Comparison of ENCODE assay signal across 1 cellular context in genomic region chr1:174953657-174954435, GRCh38.
TF ChIP-seq lines count a peak whose summit lies in the region.

No MANE protein-coding gene starts in this region.

TF ChIP-seq in GM12878, 131 proteins besides CTCF, POLR2A, EP300 and RAD21 (continued from another document and continues in another):
- TF ChIP-seq, protein P1, sequence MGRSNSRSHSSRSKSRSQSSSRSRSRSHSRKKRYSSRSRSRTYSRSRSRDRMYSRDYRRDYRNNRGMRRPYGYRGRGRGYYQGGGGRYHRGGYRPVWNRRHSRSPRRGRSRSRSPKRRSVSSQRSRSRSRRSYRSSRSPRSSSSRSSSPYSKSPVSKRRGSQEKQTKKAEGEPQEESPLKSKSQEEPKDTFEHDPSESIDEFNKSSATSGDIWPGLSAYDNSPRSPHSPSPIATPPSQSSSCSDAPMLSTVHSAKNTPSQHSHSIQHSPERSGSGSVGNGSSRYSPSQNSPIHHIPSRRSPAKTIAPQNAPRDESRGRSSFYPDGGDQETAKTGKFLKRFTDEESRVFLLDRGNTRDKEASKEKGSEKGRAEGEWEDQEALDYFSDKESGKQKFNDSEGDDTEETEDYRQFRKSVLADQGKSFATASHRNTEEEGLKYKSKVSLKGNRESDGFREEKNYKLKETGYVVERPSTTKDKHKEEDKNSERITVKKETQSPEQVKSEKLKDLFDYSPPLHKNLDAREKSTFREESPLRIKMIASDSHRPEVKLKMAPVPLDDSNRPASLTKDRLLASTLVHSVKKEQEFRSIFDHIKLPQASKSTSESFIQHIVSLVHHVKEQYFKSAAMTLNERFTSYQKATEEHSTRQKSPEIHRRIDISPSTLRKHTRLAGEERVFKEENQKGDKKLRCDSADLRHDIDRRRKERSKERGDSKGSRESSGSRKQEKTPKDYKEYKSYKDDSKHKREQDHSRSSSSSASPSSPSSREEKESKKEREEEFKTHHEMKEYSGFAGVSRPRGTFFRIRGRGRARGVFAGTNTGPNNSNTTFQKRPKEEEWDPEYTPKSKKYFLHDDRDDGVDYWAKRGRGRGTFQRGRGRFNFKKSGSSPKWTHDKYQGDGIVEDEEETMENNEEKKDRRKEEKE (IDR thresholded peaks at IDR 0.05), result no peak
- TF ChIP-seq LARP7 (IDR thresholded peaks at IDR 0.05) (no peak), NR2C1 (IDR thresholded peaks at IDR 0.05) (no peak), POLR2AphosphoS5 (IDR thresholded peaks at IDR 0.05; ENCODE audit: low read length) (no peak), RBBP5 (conservative IDR thresholded peaks at IDR 0.05) (no peak), BHLHE40 (IDR thresholded peaks at IDR 0.05; ENCODE audit: borderline replicate concordance in 1 of 2, low read depth in 2 of 2, low read length in 1 of 2) (peak in 1 of 2 experiments; percentile 66; a peak in 1 of 4 replicates), YY1 (IDR thresholded peaks at IDR 0.05; ENCODE audit: low read depth, low read length) (no peak), CHD4 (IDR thresholded peaks at IDR 0.05) (no peak), ZNF384 (IDR thresholded peaks at IDR 0.05; ENCODE audit: borderline replicate concordance, low read depth, low read length) (no peak), FOS (IDR thresholded peaks at IDR 0.05; ENCODE audit: borderline replicate concordance, extremely low read depth, insufficient read length) (no peak), MTA3 (IDR thresholded peaks at IDR 0.05; ENCODE audit: borderline replicate concordance, low read length) (no peak), STAT1 (conservative IDR thresholded peaks at IDR 0.05) (no peak), ASH2L (IDR thresholded peaks at IDR 0.05; ENCODE audit: borderline replicate concordance, low read depth) (no peak), IKZF1 (conservative IDR thresholded peaks at IDR 0.05) (peak; percentile 94), EGR1 (IDR thresholded peaks at IDR 0.05; ENCODE audit: borderline replicate concordance in 1 of 2, low read depth in 2 of 2, low read length in 2 of 2) (no peak), MEF2B (IDR thresholded peaks at IDR 0.05; ENCODE audit: partially characterized antibody, poor library complexity, severe bottlenecking) (peak; percentile 96), RAD51 (IDR thresholded peaks at IDR 0.05) (no peak), RB1 (IDR thresholded peaks at IDR 0.05; ENCODE audit: borderline replicate concordance) (no peak), HCFC1 (IDR thresholded peaks at IDR 0.05; ENCODE audit: low read length) (no peak), ETV6 (conservative IDR thresholded peaks at IDR 0.05 in 1 of 2, IDR thresholded peaks at IDR 0.05 in 1 of 2; ENCODE audit: borderline replicate concordance in 1 of 2, low read depth in 1 of 2) (no peak), ZNF687 (IDR thresholded peaks at IDR 0.05) (no peak), NR2F1 (conservative IDR thresholded peaks at IDR 0.05) (peak; percentile 98), CHD1 (IDR thresholded peaks at IDR 0.05; ENCODE audit: low read depth, low read length) (no peak), MXI1 (IDR thresholded peaks at IDR 0.05; ENCODE audit: low read depth, low read length) (no peak), TCF12 (IDR thresholded peaks at IDR 0.05; ENCODE audit: low read depth, low read length) (peak; percentile 77), FOXK2 (IDR thresholded peaks at IDR 0.05) (no peak), POU2F2 (IDR thresholded peaks at IDR 0.05; ENCODE audit: borderline replicate concordance, low read depth, low read length) (no peak), NFYA (IDR thresholded peaks at IDR 0.05; ENCODE audit: borderline replicate concordance, low read depth, low read length) (no peak), ELK1 (IDR thresholded peaks at IDR 0.05; ENCODE audit: low read depth, low read length) (no peak), BACH1 (IDR thresholded peaks at IDR 0.05; ENCODE audit: borderline replicate concordance) (no peak), HDAC6 (IDR thresholded peaks at IDR 0.05; ENCODE audit: unreplicated experiment) (no peak), SMARCA5 (IDR thresholded peaks at IDR 0.05) (no peak)
- TF ChIP-seq, protein P2, sequence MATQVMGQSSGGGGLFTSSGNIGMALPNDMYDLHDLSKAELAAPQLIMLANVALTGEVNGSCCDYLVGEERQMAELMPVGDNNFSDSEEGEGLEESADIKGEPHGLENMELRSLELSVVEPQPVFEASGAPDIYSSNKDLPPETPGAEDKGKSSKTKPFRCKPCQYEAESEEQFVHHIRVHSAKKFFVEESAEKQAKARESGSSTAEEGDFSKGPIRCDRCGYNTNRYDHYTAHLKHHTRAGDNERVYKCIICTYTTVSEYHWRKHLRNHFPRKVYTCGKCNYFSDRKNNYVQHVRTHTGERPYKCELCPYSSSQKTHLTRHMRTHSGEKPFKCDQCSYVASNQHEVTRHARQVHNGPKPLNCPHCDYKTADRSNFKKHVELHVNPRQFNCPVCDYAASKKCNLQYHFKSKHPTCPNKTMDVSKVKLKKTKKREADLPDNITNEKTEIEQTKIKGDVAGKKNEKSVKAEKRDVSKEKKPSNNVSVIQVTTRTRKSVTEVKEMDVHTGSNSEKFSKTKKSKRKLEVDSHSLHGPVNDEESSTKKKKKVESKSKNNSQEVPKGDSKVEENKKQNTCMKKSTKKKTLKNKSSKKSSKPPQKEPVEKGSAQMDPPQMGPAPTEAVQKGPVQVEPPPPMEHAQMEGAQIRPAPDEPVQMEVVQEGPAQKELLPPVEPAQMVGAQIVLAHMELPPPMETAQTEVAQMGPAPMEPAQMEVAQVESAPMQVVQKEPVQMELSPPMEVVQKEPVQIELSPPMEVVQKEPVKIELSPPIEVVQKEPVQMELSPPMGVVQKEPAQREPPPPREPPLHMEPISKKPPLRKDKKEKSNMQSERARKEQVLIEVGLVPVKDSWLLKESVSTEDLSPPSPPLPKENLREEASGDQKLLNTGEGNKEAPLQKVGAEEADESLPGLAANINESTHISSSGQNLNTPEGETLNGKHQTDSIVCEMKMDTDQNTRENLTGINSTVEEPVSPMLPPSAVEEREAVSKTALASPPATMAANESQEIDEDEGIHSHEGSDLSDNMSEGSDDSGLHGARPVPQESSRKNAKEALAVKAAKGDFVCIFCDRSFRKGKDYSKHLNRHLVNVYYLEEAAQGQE (IDR thresholded peaks at IDR 0.05; ENCODE audit: low read depth, low read length), result no peak
- TF ChIP-seq, protein P3, sequence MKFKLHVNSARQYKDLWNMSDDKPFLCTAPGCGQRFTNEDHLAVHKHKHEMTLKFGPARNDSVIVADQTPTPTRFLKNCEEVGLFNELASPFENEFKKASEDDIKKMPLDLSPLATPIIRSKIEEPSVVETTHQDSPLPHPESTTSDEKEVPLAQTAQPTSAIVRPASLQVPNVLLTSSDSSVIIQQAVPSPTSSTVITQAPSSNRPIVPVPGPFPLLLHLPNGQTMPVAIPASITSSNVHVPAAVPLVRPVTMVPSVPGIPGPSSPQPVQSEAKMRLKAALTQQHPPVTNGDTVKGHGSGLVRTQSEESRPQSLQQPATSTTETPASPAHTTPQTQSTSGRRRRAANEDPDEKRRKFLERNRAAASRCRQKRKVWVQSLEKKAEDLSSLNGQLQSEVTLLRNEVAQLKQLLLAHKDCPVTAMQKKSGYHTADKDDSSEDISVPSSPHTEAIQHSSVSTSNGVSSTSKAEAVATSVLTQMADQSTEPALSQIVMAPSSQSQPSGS (IDR thresholded peaks at IDR 0.05; ENCODE audit: low read length), result no peak; the same call in 1 of the 2 replicates
- TF ChIP-seq, protein P4, sequence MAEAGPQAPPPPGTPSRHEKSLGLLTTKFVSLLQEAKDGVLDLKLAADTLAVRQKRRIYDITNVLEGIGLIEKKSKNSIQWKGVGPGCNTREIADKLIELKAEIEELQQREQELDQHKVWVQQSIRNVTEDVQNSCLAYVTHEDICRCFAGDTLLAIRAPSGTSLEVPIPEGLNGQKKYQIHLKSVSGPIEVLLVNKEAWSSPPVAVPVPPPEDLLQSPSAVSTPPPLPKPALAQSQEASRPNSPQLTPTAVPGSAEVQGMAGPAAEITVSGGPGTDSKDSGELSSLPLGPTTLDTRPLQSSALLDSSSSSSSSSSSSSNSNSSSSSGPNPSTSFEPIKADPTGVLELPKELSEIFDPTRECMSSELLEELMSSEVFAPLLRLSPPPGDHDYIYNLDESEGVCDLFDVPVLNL (IDR thresholded peaks at IDR 0.05; ENCODE audit: low read depth, low read length), result no peak
- TF ChIP-seq, protein P5, sequence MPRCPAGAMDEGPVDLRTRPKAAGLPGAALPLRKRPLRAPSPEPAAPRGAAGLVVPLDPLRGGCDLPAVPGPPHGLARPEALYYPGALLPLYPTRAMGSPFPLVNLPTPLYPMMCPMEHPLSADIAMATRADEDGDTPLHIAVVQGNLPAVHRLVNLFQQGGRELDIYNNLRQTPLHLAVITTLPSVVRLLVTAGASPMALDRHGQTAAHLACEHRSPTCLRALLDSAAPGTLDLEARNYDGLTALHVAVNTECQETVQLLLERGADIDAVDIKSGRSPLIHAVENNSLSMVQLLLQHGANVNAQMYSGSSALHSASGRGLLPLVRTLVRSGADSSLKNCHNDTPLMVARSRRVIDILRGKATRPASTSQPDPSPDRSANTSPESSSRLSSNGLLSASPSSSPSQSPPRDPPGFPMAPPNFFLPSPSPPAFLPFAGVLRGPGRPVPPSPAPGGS (IDR thresholded peaks at IDR 0.05; ENCODE audit: borderline replicate concordance, insufficient read depth, low read depth, low read length, poor library complexity, severe bottlenecking), result peak; percentile 23
- TF ChIP-seq, protein P6, sequence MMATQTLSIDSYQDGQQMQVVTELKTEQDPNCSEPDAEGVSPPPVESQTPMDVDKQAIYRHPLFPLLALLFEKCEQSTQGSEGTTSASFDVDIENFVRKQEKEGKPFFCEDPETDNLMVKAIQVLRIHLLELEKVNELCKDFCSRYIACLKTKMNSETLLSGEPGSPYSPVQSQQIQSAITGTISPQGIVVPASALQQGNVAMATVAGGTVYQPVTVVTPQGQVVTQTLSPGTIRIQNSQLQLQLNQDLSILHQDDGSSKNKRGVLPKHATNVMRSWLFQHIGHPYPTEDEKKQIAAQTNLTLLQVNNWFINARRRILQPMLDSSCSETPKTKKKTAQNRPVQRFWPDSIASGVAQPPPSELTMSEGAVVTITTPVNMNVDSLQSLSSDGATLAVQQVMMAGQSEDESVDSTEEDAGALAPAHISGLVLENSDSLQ (IDR thresholded peaks at IDR 0.05), result peak; percentile 66
- TF ChIP-seq, protein P7, sequence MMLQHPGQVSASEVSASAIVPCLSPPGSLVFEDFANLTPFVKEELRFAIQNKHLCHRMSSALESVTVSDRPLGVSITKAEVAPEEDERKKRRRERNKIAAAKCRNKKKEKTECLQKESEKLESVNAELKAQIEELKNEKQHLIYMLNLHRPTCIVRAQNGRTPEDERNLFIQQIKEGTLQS (IDR thresholded peaks at IDR 0.05; ENCODE audit: borderline replicate concordance, extremely low read depth, low read depth, low read length), result no peak
- TF ChIP-seq, protein P8, sequence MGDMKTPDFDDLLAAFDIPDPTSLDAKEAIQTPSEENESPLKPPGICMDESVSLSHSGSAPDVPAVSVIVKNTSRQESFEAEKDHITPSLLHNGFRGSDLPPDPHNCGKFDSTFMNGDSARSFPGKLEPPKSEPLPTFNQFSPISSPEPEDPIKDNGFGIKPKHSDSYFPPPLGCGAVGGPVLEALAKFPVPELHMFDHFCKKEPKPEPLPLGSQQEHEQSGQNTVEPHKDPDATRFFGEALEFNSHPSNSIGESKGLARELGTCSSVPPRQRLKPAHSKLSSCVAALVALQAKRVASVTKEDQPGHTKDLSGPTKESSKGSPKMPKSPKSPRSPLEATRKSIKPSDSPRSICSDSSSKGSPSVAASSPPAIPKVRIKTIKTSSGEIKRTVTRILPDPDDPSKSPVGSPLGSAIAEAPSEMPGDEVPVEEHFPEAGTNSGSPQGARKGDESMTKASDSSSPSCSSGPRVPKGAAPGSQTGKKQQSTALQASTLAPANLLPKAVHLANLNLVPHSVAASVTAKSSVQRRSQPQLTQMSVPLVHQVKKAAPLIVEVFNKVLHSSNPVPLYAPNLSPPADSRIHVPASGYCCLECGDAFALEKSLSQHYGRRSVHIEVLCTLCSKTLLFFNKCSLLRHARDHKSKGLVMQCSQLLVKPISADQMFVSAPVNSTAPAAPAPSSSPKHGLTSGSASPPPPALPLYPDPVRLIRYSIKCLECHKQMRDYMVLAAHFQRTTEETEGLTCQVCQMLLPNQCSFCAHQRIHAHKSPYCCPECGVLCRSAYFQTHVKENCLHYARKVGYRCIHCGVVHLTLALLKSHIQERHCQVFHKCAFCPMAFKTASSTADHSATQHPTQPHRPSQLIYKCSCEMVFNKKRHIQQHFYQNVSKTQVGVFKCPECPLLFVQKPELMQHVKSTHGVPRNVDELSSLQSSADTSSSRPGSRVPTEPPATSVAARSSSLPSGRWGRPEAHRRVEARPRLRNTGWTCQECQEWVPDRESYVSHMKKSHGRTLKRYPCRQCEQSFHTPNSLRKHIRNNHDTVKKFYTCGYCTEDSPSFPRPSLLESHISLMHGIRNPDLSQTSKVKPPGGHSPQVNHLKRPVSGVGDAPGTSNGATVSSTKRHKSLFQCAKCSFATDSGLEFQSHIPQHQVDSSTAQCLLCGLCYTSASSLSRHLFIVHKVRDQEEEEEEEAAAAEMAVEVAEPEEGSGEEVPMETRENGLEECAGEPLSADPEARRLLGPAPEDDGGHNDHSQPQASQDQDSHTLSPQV (IDR thresholded peaks at IDR 0.05), result no peak
